ENCODE assay signal across 9 cellular contexts in the genomic region with DNA sequence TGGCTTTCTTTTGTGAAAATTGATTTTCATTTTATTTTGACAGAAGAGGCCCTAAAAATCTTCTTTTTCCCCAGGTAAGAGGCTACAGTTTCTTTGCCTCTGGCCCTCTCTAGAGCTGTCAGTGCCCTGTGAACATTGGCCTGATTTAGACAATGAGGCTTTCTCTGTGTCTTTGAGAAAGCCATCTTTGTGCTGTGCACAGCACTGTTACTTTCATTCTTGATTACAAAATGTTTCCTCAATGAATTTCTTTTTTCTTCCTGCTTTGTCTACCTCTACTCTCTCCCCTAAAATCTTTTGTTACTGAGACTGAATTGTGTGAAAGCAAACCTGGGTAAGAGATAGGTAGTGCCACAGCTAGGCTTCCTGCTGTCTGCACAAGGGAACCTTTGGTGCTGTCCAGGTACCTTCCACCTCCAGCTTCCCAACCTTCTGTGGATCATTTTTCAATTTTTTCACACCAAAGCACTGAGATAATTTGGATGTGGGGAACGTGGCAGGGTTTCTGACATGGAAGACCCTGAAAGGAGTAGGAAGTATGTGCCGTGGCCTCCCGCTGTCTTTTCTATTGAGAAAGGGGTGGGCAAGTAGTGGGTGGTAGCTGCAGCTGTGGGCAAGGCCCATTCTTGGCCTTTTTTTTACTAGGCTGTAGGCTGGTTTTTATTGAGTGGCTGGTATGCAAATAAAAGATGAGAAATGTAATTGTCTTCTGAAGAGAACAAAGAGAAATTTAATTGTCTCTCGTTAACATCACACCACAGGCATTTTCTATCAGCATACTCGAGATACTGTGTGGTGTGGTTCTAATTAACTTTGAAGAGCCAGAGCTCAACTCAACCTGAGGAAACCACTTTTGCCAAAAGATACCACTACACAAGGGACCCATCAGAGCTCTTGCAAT. TPM values are rescaled to one million over a fixed set of nuclear protein-coding genes. Genes with fewer than 3 reads are reported as not detected.
DNase-seq lines count a peak whose midpoint lies in the region; ATAC-seq and TF ChIP-seq lines count a peak whose summit lies in the region.
"Had no signal": no experiment of that assay in that cellular context is flagged by ENCODE, and none has a peak within 500 bp of the region (broad histone marks: within the 10 kb centered on the region; RNA-seq: fewer than 3 reads in every experiment).

No MANE protein-coding gene starts in this region.

- peak overlapping the region; percentile 63 for H3K4me3 Mint-ChIP-seq in T-helper 1 cell treated with Interleukin-12 subunit alpha and Interleukin-12 subunit beta and Interleukin-4 antibody, amounts not matched to agents 30 μg/mL and 1 μg/mL, for 36 hours
- H3K4me3 Mint-ChIP-seq in stimulated activated naive B cell treated with anti-CD40 and anti-IgM and Interleukin-4, amounts not matched to agents 10 μg/mL and 1 μg/mL and 100 μg/mL, for 72 hours = peak overlapping the region; percentile 36 to 37

- H3K4me1 ChIP-seq in adrenal gland (replicated peaks in 1 of 2) = peaks cover 3 to 52% of the 10 kb centered on the region in 2 donors

- no peaks in the 10 kb centered on the region for H3K27me3 ChIP-seq in adrenal gland

- peaks cover 64% of the 10 kb centered on the region for H3K4me1 Mint-ChIP-seq in T-helper 1 cell treated with Interleukin-12 subunit alpha and Interleukin-12 subunit beta and Interleukin-4 antibody, amounts not matched to agents 30 μg/mL and 1 μg/mL, for 36 hours (ENCODE audit: low read depth)
- peaks cover 57 to 96% of the 10 kb centered on the region in 2 donors for H3K4me1 Mint-ChIP-seq in stimulated activated naive B cell treated with anti-CD40 and anti-IgM and Interleukin-4, amounts not matched to agents 10 μg/mL and 1 μg/mL and 100 μg/mL, for 72 hours

- no peaks in the 10 kb centered on the region for H3K9me3 ChIP-seq in adrenal gland (replicated peaks in 1 of 3)

- ATAC-seq in stimulated activated naive B cell treated with anti-CD40 and anti-IgM and Interleukin-4, amounts not matched to agents 10 μg/mL and 1 μg/mL and 100 μg/mL, for 72 hours (replicated peaks) = no peak
- ATAC-seq in GM19035 (IDR thresholded peaks at IDR 0.05; ENCODE audit: unreplicated experiment) = no peak

- no peaks in the 10 kb centered on the region for H3K36me3 ChIP-seq in adrenal gland (replicated peaks in 1 of 2)

- H3K27me3 Mint-ChIP-seq in T-helper 1 cell treated with Interleukin-12 subunit alpha and Interleukin-12 subunit beta and Interleukin-4 antibody, amounts not matched to agents 30 μg/mL and 1 μg/mL, for 36 hours (ENCODE audit: low read depth) = no peaks in the 10 kb centered on the region
- H3K27me3 Mint-ChIP-seq in stimulated activated naive B cell treated with anti-CD40 and anti-IgM and Interleukin-4, amounts not matched to agents 10 μg/mL and 1 μg/mL and 100 μg/mL, for 72 hours = no peaks in the 10 kb centered on the region

- peak overlapping the region in 2 of 5 donors; percentile 6 to 73 for H3K27ac ChIP-seq in adrenal gland

- H3K4me3 ChIP-seq in adrenal gland = no peak overlapping the region

- H3K9me3 Mint-ChIP-seq in T-helper 1 cell treated with Interleukin-12 subunit alpha and Interleukin-12 subunit beta and Interleukin-4 antibody, amounts not matched to agents 30 μg/mL and 1 μg/mL, for 36 hours = no peaks in the 10 kb centered on the region
- H3K9me3 Mint-ChIP-seq in stimulated activated naive B cell treated with anti-CD40 and anti-IgM and Interleukin-4, amounts not matched to agents 10 μg/mL and 1 μg/mL and 100 μg/mL, for 72 hours = no peaks in the 10 kb centered on the region

- peaks cover 26% of the 10 kb centered on the region for H3K36me3 Mint-ChIP-seq in T-helper 1 cell treated with Interleukin-12 subunit alpha and Interleukin-12 subunit beta and Interleukin-4 antibody, amounts not matched to agents 30 μg/mL and 1 μg/mL, for 36 hours (ENCODE audit: low read depth)
- peaks cover 32 to 55% of the 10 kb centered on the region in 2 donors for H3K36me3 Mint-ChIP-seq in stimulated activated naive B cell treated with anti-CD40 and anti-IgM and Interleukin-4, amounts not matched to agents 10 μg/mL and 1 μg/mL and 100 μg/mL, for 72 hours

- H3K27ac Mint-ChIP-seq in T-helper 1 cell treated with Interleukin-12 subunit alpha and Interleukin-12 subunit beta and Interleukin-4 antibody, amounts not matched to agents 30 μg/mL and 1 μg/mL, for 36 hours = peak overlapping the region; percentile 91
- peak overlapping the region; percentile 95 for H3K27ac Mint-ChIP-seq in stimulated activated naive B cell treated with anti-CD40 and anti-IgM and Interleukin-4, amounts not matched to agents 10 μg/mL and 1 μg/mL and 100 μg/mL, for 72 hours

- TF ChIP-seq CTCF in adrenal gland (IDR thresholded peaks at IDR 0.05) = no peak

- TF ChIP-seq POLR2A in adrenal gland (IDR thresholded peaks at IDR 0.05) = no peak

- DNase-seq in T-helper 1 cell (no peak), SW480 (ENCODE audit: low spot score) (peak; percentile 1), globus pallidus (ENCODE audit: low spot score) (peak; percentile 87), GF-D8 (lab: John Stamatoyannopoulos, UW) (no peak), adrenal gland (no peak)
- DNase-seq in stimulated activated naive B cell treated with anti-CD40 and anti-IgM and Interleukin-4, amounts not matched to agents 10 μg/mL and 1 μg/mL and 100 μg/mL, for 72 hours = no peak
- DNase-seq: NCI-H2029 had no signal

- 83 to 89% (median 86%) methylated on average over 5 of the region's 5 CpGs for WGBS in adrenal gland, 4 donors

- intact Hi-C loops in adrenal gland (cut with DNase I) = no loop called here

RNA-seq across cellular contexts. Expression of a gene that starts 21.0 kb away (rescaled TPM):
- 10 to 100 TPM; 29.9 to 54.4 (median 36.3) TPM for total RNA-seq in adrenal gland
- polyA plus RNA-seq in adrenal gland = 10 to 100 TPM in 1 of 3 donors, 1 to 10 TPM in 2; 5.2 to 41.1 (median 8.4) TPM

RNA-seq across cellular contexts. Expression of a gene that starts 53.1 kb away (rescaled TPM):
- total RNA-seq in adrenal gland = 100 to 1,000 TPM in 6 of 8 donors, 10 to 100 TPM in 2; 45.1 to 259 (median 206) TPM
- 100 to 1,000 TPM; 172 to 193 (median 193) TPM for polyA plus RNA-seq in adrenal gland

Comparison
In these comparisons a context has a peak if more than half of its experiments do, and no peak if none do; other contexts are left out.
1. DNase-seq: peak in SW480 (single experiment) and globus pallidus (single experiment); none in T-helper 1 cell (0 of 5), stimulated activated naive B cell treated with anti-CD40 and anti-IgM and Interleukin-4, amounts not matched to agents 10 μg/mL and 1 μg/mL and 100 μg/mL, for 72 hours (single experiment), GF-D8 (single experiment) and adrenal gland (0 of 7).